ENCODE assay signal across 8 cellular contexts in genomic region chrX:17944833-17945497, GRCh38.
A peak's percentile ranks its signal among the peaks of the same experiment; 100 is the strongest.
DNase-seq lines count a peak whose midpoint lies in the region; ATAC-seq and TF ChIP-seq lines count a peak whose summit lies in the region.

No MANE protein-coding gene starts in this region.

- H4K91ac ChIP-seq in IMR-90 (ENCODE audit: insufficient read depth, low read depth, low read length), result no peak overlapping the region

- H3K23ac ChIP-seq in IMR-90 (ENCODE audit: low read depth, low read length), result no peak overlapping the region

- POLR2A ChIA-PET in IMR-90 (lab: Charles Lee; ENCODE audit: unreplicated experiment), result no interaction called here
- POLR2A ChIA-PET in naive thymus-derived CD4-positive, alpha-beta T cell (lab: Charles Lee), result no interaction called here

- no peak overlapping the region for H3K4me3 Mint-ChIP-seq in naive thymus-derived CD4-positive, alpha-beta T cell

- in situ Hi-C loops in IMR-90 (cut with MboI; ENCODE audit: low sequenced_read_pairs), result no loop called here

- H2BK120ac ChIP-seq in IMR-90 (ENCODE audit: low read depth, low read length), result no peak overlapping the region

- CTCF ChIA-PET in IMR-90 (lab: Yijun Ruan, JAX), result interaction anchor here (0.7 to 0.9 kb wide), 2 partner anchors 58 to 433 kb away, joined by 5 to 8 read pairs; no protein-coding TSS in a partner anchor
- CTCF ChIA-PET in naive thymus-derived CD4-positive, alpha-beta T cell (lab: Charles Lee), result interaction anchor here (1.0 to 1.3 kb wide), 4 partner anchors 21 to 265 kb away, joined by 4 to 7 read pairs (median 4); no protein-coding TSS in a partner anchor

- H3K36me3 ChIP-seq in IMR-90 (ENCODE audit: control insufficient read depth, insufficient read depth, low read length) (no peaks in the 10 kb centered on the region), adrenal gland (replicated peaks in 1 of 2) (no peaks in the 10 kb centered on the region)
- H3K36me3 ChIP-seq in naive thymus-derived CD4-positive, alpha-beta T cell (ENCODE audit: control insufficient read depth in 2 of 3, insufficient read depth in 3 of 3, low read length in 3 of 3), result no peaks in the 10 kb centered on the region

- H2BK5ac ChIP-seq in IMR-90 (ENCODE audit: low read depth, low read length, poor library complexity, severe bottlenecking), result no peak overlapping the region

- H3K56ac ChIP-seq in IMR-90 (ENCODE audit: extremely low read depth, insufficient read depth, low read length), result no peak overlapping the region

- H4K20me1 ChIP-seq in IMR-90 (ENCODE audit: insufficient read depth, low read length), result no peaks in the 10 kb centered on the region

- no peak overlapping the region for H2AK5ac ChIP-seq in IMR-90 (ENCODE audit: low read depth, low read length)

- TF ChIP-seq RAD21 in IMR-90 (IDR thresholded peaks at IDR 0.05; ENCODE audit: low read length), result no peak; the same call in 1 of the 2 replicates

- dilution Hi-C loops in IMR-90 (cut with HindIII; ENCODE audit: low sequenced_read_pairs, unreplicated experiment), result no loop called here

- H3K14ac ChIP-seq in IMR-90 (replicated peaks; ENCODE audit: low read depth, low read length), result no peak overlapping the region

- H3K9me3 ChIP-seq in IMR-90 (ENCODE audit: control insufficient read depth, insufficient read depth, low read length), result no peaks in the 10 kb centered on the region
- no peaks in the 10 kb centered on the region for H3K9me3 ChIP-seq in adrenal gland (replicated peaks in 1 of 3)
- H3K9me3 ChIP-seq in naive thymus-derived CD4-positive, alpha-beta T cell (ENCODE audit: control insufficient read depth in 2 of 3, low read length in 3 of 3), result no peaks in the 10 kb centered on the region

- TF ChIP-seq POLR2A in IMR-90 (IDR thresholded peaks at IDR 0.05; ENCODE audit: low read depth, low read length) (no peak), adrenal gland (IDR thresholded peaks at IDR 0.05) (no peak)

- H3K4me2 ChIP-seq in IMR-90 (ENCODE audit: low read depth, low read length), result no peak overlapping the region

- TF ChIP-seq CTCF in IMR-90 (conservative IDR thresholded peaks at IDR 0.05; ENCODE audit: low read depth, low read length) (peak; percentile 37), adrenal gland (IDR thresholded peaks at IDR 0.05) (peak; percentile 21 to 52 (median 49))

- ATAC-seq in IMR-90 (ENCODE audit: low read depth), result peak; percentile 44; the same call in 1 of the 2 replicates
- peak; percentile 41 for ATAC-seq in naive thymus-derived CD4-positive, alpha-beta T cell
- no peak for ATAC-seq in HG03175 (IDR thresholded peaks at IDR 0.05; ENCODE audit: unreplicated experiment)
- ATAC-seq in HG02610 (IDR thresholded peaks at IDR 0.05; ENCODE audit: unreplicated experiment), result no peak

- no peak overlapping the region for H2AK9ac ChIP-seq in IMR-90 (replicated peaks; ENCODE audit: low read depth, low read length, poor library complexity)

- H3K27me3 Mint-ChIP-seq in naive thymus-derived CD4-positive, alpha-beta T cell, result peaks cover 0 to 7% (median 0%) of the 10 kb centered on the region in 5 donors

- no peak overlapping the region for H3K4me3 ChIP-seq in IMR-90 (ENCODE audit: insufficient read depth, low read depth, low read length)
- no peak overlapping the region for H3K4me3 ChIP-seq in adrenal gland
- H3K4me3 ChIP-seq in naive thymus-derived CD4-positive, alpha-beta T cell (ENCODE audit: low read length), result no peak overlapping the region

- no peak overlapping the region for H4K5ac ChIP-seq in IMR-90 (ENCODE audit: low read depth, low read length)

- H2AFZ ChIP-seq in IMR-90 (replicated peaks; ENCODE audit: low read length, poor library complexity), result no peak overlapping the region

- H2BK15ac ChIP-seq in IMR-90 (ENCODE audit: low read depth, low read length), result no peak overlapping the region

- no peaks in the 10 kb centered on the region for H3K9me1 ChIP-seq in IMR-90 (ENCODE audit: insufficient read depth, low read length)

- no peak overlapping the region for H3K18ac ChIP-seq in IMR-90 (ENCODE audit: low read depth, low read length)

- H4K8ac ChIP-seq in IMR-90 (ENCODE audit: low read depth in 2 of 2, low read length in 2 of 2), result no peak overlapping the region

- H3K27ac ChIP-seq in IMR-90 (ENCODE audit: insufficient read depth, low read length) (no peak overlapping the region), adrenal gland (no peak overlapping the region)
- H3K27ac ChIP-seq in naive thymus-derived CD4-positive, alpha-beta T cell (ENCODE audit: low read depth, low read length), result no peak overlapping the region

- H3K4me1 ChIP-seq in IMR-90 (ENCODE audit: control insufficient read depth, insufficient read depth, low read length) (no peaks in the 10 kb centered on the region), adrenal gland (replicated peaks in 1 of 2) (no peaks in the 10 kb centered on the region)
- H3K4me1 ChIP-seq in naive thymus-derived CD4-positive, alpha-beta T cell (ENCODE audit: control insufficient read depth in 2 of 2, insufficient read depth in 2 of 2, low read length in 2 of 2), result no peaks in the 10 kb centered on the region

- peak; percentile 66 for DNase-seq in DMS 273 (lab: John Stamatoyannopoulos, UW; ENCODE audit: unreplicated experiment)
- no peak for DNase-seq in DMS 273 treated with DMSO at 0.1 percent for 48 hours (lab: John Stamatoyannopoulos, UW)
- no peak for DNase-seq in IMR-90
- peak in 2 of 7 donors; percentile 1 to 21 for DNase-seq in adrenal gland
- DNase-seq in naive thymus-derived CD4-positive, alpha-beta T cell, result peak in 6 of 9 donors; percentile 10 to 27 (median 22)
- no peak for DNase-seq in SIG-M5 treated with dmso at 0.1 percent for 504 hours (lab: John Stamatoyannopoulos, UW; ENCODE audit: unreplicated experiment)

- H2BK20ac ChIP-seq in IMR-90 (ENCODE audit: low read depth, low read length), result no peak overlapping the region

- H3K27ac Mint-ChIP-seq in naive thymus-derived CD4-positive, alpha-beta T cell, result no peak overlapping the region

- no peak overlapping the region for H3K4ac ChIP-seq in IMR-90 (ENCODE audit: low read depth, low read length)

- BruUV-seq in IMR-90 (replicated peaks; lab: Mats Ljungman, UMichigan), result no TSS peak

- H3K27me3 ChIP-seq in IMR-90 (ENCODE audit: control insufficient read depth, insufficient read depth, low read length) (no peaks in the 10 kb centered on the region), adrenal gland (no peaks in the 10 kb centered on the region)
- H3K27me3 ChIP-seq in naive thymus-derived CD4-positive, alpha-beta T cell (ENCODE audit: control insufficient read depth in 2 of 2, insufficient read depth in 2 of 2, low read length in 2 of 2), result no peaks in the 10 kb centered on the region

- intact Hi-C loops in IMR-90 (cut with micrococcal nuclease) (no loop called here), adrenal gland (cut with DNase I) (no loop called here)
- intact Hi-C loops in naive thymus-derived CD4-positive, alpha-beta T cell (cut with micrococcal nuclease), result loop anchor here in 1 of 2 donors (1.0 to 5.0 kb wide), 3 partner anchors 67 to 200 kb away; no protein-coding TSS in a partner anchor

- H3K36me3 Mint-ChIP-seq in naive thymus-derived CD4-positive, alpha-beta T cell, result no peaks in the 10 kb centered on the region

- H3K9me3 Mint-ChIP-seq in naive thymus-derived CD4-positive, alpha-beta T cell, result peaks cover 0 to 2% (median 0%) of the 10 kb centered on the region in 11 donors

- no peak overlapping the region for H3K9ac ChIP-seq in IMR-90 (ENCODE audit: low read depth, low read length)

- 40% methylated on average over 1 of the region's 10 CpGs; no CpG with 5 or more reads in 1 of the 2 experiments for WGBS in IMR-90 (ENCODE audit: extremely low coverage in 2 of 2, insufficient read length in 1 of 2), 2 experiments
- WGBS in adrenal gland, 4 donors, result 50 to 63% (median 57%) methylated on average over 7 to 10 of the region's 10 CpGs

- H3K79me1 ChIP-seq in IMR-90 (ENCODE audit: low read depth in 1 of 2, low read length in 2 of 2), result no peaks in the 10 kb centered on the region

- H3K4me1 Mint-ChIP-seq in naive thymus-derived CD4-positive, alpha-beta T cell, result no peaks in the 10 kb centered on the region

TF ChIP-seq in IMR-90, 13 proteins besides CTCF, POLR2A, EP300 and RAD21:
- TF ChIP-seq FOS (IDR thresholded peaks at IDR 0.05; ENCODE audit: low read depth, low read length) (no peak), CEBPB (IDR thresholded peaks at IDR 0.05; ENCODE audit: low read depth, low read length) (no peak), MAZ (IDR thresholded peaks at IDR 0.05; ENCODE audit: borderline replicate concordance, low read depth, low read length) (no peak)

Comparison
In these comparisons a context has a peak if more than half of its experiments do, and no peak if none do; other contexts are left out.
1. DNase-seq: peak in DMS 273 (single experiment) and naive thymus-derived CD4-positive, alpha-beta T cell (6 of 9); none in DMS 273 treated with DMSO at 0.1 percent for 48 hours (single experiment), IMR-90 (single experiment) and SIG-M5 treated with dmso at 0.1 percent for 504 hours (single experiment).
2. ATAC-seq: peak in IMR-90 (single experiment) and naive thymus-derived CD4-positive, alpha-beta T cell (single experiment); none in HG03175 (single experiment) and HG02610 (single experiment).